In the genomic region with DNA sequence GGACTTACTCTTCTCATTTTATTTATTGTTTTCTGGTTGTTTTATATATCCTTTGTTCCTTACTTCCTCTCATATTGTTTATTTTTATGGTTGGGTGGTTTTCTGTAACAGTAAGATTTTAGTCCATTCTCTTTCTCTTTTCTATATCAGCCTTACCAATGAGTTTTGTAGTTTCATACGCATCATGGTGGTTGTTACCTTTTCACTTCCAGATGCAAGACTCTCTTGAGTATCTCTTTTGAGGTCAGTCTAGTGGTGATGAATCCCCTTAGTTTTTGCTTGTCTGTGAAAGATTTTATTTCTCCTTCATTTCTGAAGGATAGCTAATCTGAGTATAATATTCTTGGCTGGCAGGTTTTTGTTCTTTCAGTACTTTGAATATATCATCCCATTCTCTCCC, we compare ENCODE assay signal across 8 cellular contexts.
"Had no signal": no experiment of that assay in that cellular context is flagged by ENCODE, and none has a peak within 500 bp of the region (broad histone marks: within the 10 kb centered on the region; RNA-seq: fewer than 3 reads in every experiment).

No MANE protein-coding gene starts in this region.

- H3K27ac Mint-ChIP-seq: HFFc6, IgD-negative memory B cell had no signal

- H3K4me1 Mint-ChIP-seq: IgD-negative memory B cell had no signal

- H3K4me3 Mint-ChIP-seq: HFFc6 had no signal

- ATAC-seq: HCT116, HepG2 had no signal

- DNase-seq: GM23248, GOT3, H7, HFFc6, KBM-7 had no signal
